Comparison of ENCODE assay signal across 8 cellular contexts in genomic region chr2:26503238-26503880, GRCh38. TPM values are rescaled to one million over a fixed set of nuclear protein-coding genes. Genes with fewer than 3 reads are reported as not detected.
DNase-seq lines count a peak whose midpoint lies in the region; ATAC-seq and TF ChIP-seq lines count a peak whose summit lies in the region.

No MANE protein-coding gene starts in this region.

- 2% methylated on average over 40 of the region's 40 CpGs for WGBS in aorta, 2 donors

- no peaks in the 10 kb centered on the region for H3K4me1 ChIP-seq in ascending aorta
- H3K4me1 ChIP-seq in aorta (ENCODE audit: control insufficient read depth in 1 of 2, insufficient read depth in 2 of 2, low read length in 2 of 2) = no peaks in the 10 kb centered on the region

- intact Hi-C loops in ascending aorta (cut with DNase I) (no loop called here), aorta (cut with DNase I) (loop anchor here (5.0 kb wide), 2 partner anchors 69 to 74 kb away; no protein-coding TSS in a partner anchor)

- no peaks in the 10 kb centered on the region for H3K27me3 ChIP-seq in ascending aorta
- H3K27me3 ChIP-seq in aorta (ENCODE audit: control insufficient read depth in 1 of 2, insufficient read depth in 2 of 2, low read length in 1 of 2) = no peaks in the 10 kb centered on the region

- H3K4me3 ChIP-seq in ascending aorta (peak overlapping the region; percentile 37 to 59), retinal pigment epithelial cell (ENCODE audit: low read length) (peak overlapping the region; percentile 40), aorta (ENCODE audit: low read length in 2 of 2) (peak overlapping the region in 1 of 2 donors; percentile 10)

- peak; percentile 44 to 86 (median 68) for TF ChIP-seq CTCF in ascending aorta (IDR thresholded peaks at IDR 0.05)
- TF ChIP-seq CTCF in retinal pigment epithelial cell (conservative IDR thresholded peaks at IDR 0.05; ENCODE audit: low read depth, low read length) = peak; percentile 91

- no peaks in the 10 kb centered on the region for H3K9me3 ChIP-seq in ascending aorta
- H3K9me3 ChIP-seq in aorta (ENCODE audit: control insufficient read depth, low read length) = no peaks in the 10 kb centered on the region

- peak; percentile 91 for ATAC-seq in GM21447 (IDR thresholded peaks at IDR 0.05; ENCODE audit: unreplicated experiment)
- ATAC-seq in aorta (ENCODE audit: low FRiP score) = peak; percentile 86

- H3K27ac ChIP-seq in ascending aorta (no peak overlapping the region), aorta (ENCODE audit: low read depth in 1 of 2, low read length in 2 of 2) (no peak overlapping the region)

- H3K36me3 ChIP-seq in ascending aorta = no peaks in the 10 kb centered on the region
- H3K36me3 ChIP-seq in aorta (ENCODE audit: control insufficient read depth in 1 of 2, insufficient read depth in 2 of 2, low read length in 1 of 2) = no peaks in the 10 kb centered on the region

- DNase-seq in Ammon's horn (ENCODE audit: low spot score) (peak; percentile 59), NCI-H1436 treated with DMSO at 0.1 percent for 48 hours (lab: John Stamatoyannopoulos, UW) (peak; percentile 61), T-helper 2 cell (peak; percentile 42 to 78 (median 73)), ascending aorta (ENCODE audit: low spot score in 2 of 2) (peak; percentile 20 to 70), hypothalamus (lab: John Stamatoyannopoulos, UW) (peak in 44 of 51 donors; percentile 3 to 72 (median 40)), retinal pigment epithelial cell (ENCODE audit: low read depth) (no peak), aorta (peak; percentile 81 to 91)

RNA-seq across cellular contexts. Expression of gene OTOF, which starts 25.4 kb away (rescaled TPM):
- total RNA-seq in ascending aorta = not detected
- total RNA-seq in aorta = under 1 TPM; 0.06 to 0.24 TPM
- polyA plus RNA-seq in aorta = not detected
